8 cellular contexts compared by ENCODE assay signal in genomic region chr1:82225407-82226197, GRCh38.
DNase-seq lines count a peak whose midpoint lies in the region; ATAC-seq and TF ChIP-seq lines count a peak whose summit lies in the region.

No MANE protein-coding gene starts in this region.

- peak; percentile 47 for DNase-seq in CD14-positive monocyte (ENCODE audit: low spot score)
- DNase-seq in NCI-H345 treated with DMSO at 0.1 percent for 48 hours (lab: John Stamatoyannopoulos, UW; ENCODE audit: unreplicated experiment) = peak; percentile 29
- DNase-seq in fibroblast of villous mesenchyme (ENCODE audit: low read depth) = peak; percentile 4
- no peak for DNase-seq in middle frontal gyrus (ENCODE audit: extremely low spot score, low spot score)
- no peak for DNase-seq in activated CD4-positive, CD25-positive, alpha-beta regulatory T cell treated with anti-CD3 and anti-CD28 coated beads, Interleukin-2, amount 50 U/mL, for 72 hours
- DNase-seq in activated CD8-positive, alpha-beta memory T cell treated with anti-CD3 and anti-CD28 coated beads, Interleukin-2, amount 10 ng/mL, durations not matched to agents 7 days and 5 days = no peak
- DNase-seq in activated CD4-positive, alpha-beta T cell treated with anti-CD3 and anti-CD28 coated beads, Interleukin-2, amount 10 ng/mL, durations not matched to agents 7 days and 5 days = no peak

- peak overlapping the region; percentile 86 to 94 (median 91) for H3K27ac Mint-ChIP-seq in CD14-positive monocyte
- H3K27ac Mint-ChIP-seq in activated CD8-positive, alpha-beta memory T cell treated with anti-CD3 and anti-CD28 coated beads, Interleukin-2, amount 10 ng/mL, durations not matched to agents 7 days and 5 days = no peak overlapping the region
- H3K27ac Mint-ChIP-seq in activated CD4-positive, alpha-beta T cell treated with anti-CD3 and anti-CD28 coated beads, Interleukin-2, amount 10 ng/mL, durations not matched to agents 7 days and 5 days = no peak overlapping the region

- H3K4me3 ChIP-seq in fibroblast of villous mesenchyme (ENCODE audit: low read depth, low read length) = no peak overlapping the region

- H3K4me1 Mint-ChIP-seq in CD14-positive monocyte = peaks cover 41% of the 10 kb centered on the region
- H3K4me1 Mint-ChIP-seq in activated CD8-positive, alpha-beta memory T cell treated with anti-CD3 and anti-CD28 coated beads, Interleukin-2, amount 10 ng/mL, durations not matched to agents 7 days and 5 days = peaks cover 1% of the 10 kb centered on the region
- no peaks in the 10 kb centered on the region for H3K4me1 Mint-ChIP-seq in activated CD4-positive, alpha-beta T cell treated with anti-CD3 and anti-CD28 coated beads, Interleukin-2, amount 10 ng/mL, durations not matched to agents 7 days and 5 days

- H3K27me3 Mint-ChIP-seq in CD14-positive monocyte (ENCODE audit: low read depth in 3 of 3) = no peaks in the 10 kb centered on the region
- no peaks in the 10 kb centered on the region for H3K27me3 Mint-ChIP-seq in activated CD8-positive, alpha-beta memory T cell treated with anti-CD3 and anti-CD28 coated beads, Interleukin-2, amount 10 ng/mL, durations not matched to agents 7 days and 5 days
- no peaks in the 10 kb centered on the region for H3K27me3 Mint-ChIP-seq in activated CD4-positive, alpha-beta T cell treated with anti-CD3 and anti-CD28 coated beads, Interleukin-2, amount 10 ng/mL, durations not matched to agents 7 days and 5 days

- TF ChIP-seq CTCF in CD14-positive monocyte (IDR thresholded peaks at IDR 0.05) (no peak), fibroblast of villous mesenchyme (IDR thresholded peaks at IDR 0.05; ENCODE audit: insufficient read depth, low read depth, low read length) (no peak)

- intact Hi-C loops in CD14-positive monocyte (cut with micrococcal nuclease) = no loop called here

- H3K9me3 Mint-ChIP-seq in CD14-positive monocyte = peaks cover 0 to 3% (median 0%) of the 10 kb centered on the region in 7 donors
- H3K9me3 Mint-ChIP-seq in activated CD8-positive, alpha-beta memory T cell treated with anti-CD3 and anti-CD28 coated beads, Interleukin-2, amount 10 ng/mL, durations not matched to agents 7 days and 5 days (ENCODE audit: low read depth) = peaks cover 4% of the 10 kb centered on the region
- H3K9me3 Mint-ChIP-seq in activated CD4-positive, alpha-beta T cell treated with anti-CD3 and anti-CD28 coated beads, Interleukin-2, amount 10 ng/mL, durations not matched to agents 7 days and 5 days = no peaks in the 10 kb centered on the region

- peak overlapping the region in 1 of 2 donors; percentile 56 for H3K4me3 Mint-ChIP-seq in CD14-positive monocyte
- H3K4me3 Mint-ChIP-seq in activated CD8-positive, alpha-beta memory T cell treated with anti-CD3 and anti-CD28 coated beads, Interleukin-2, amount 10 ng/mL, durations not matched to agents 7 days and 5 days = no peak overlapping the region
- no peak overlapping the region for H3K4me3 Mint-ChIP-seq in activated CD4-positive, alpha-beta T cell treated with anti-CD3 and anti-CD28 coated beads, Interleukin-2, amount 10 ng/mL, durations not matched to agents 7 days and 5 days

- CTCF ChIA-PET in activated CD8-positive, alpha-beta memory T cell treated with anti-CD3 and anti-CD28 coated beads, Interleukin-2, amount 10 ng/mL, durations not matched to agents 7 days and 5 days (lab: Charles Lee) = no interaction called here
- CTCF ChIA-PET in activated CD4-positive, alpha-beta T cell treated with anti-CD3 and anti-CD28 coated beads, Interleukin-2, amount 10 ng/mL, durations not matched to agents 7 days and 5 days (lab: Charles Lee) = no interaction called here

- POLR2A ChIA-PET in activated CD4-positive, alpha-beta T cell treated with anti-CD3 and anti-CD28 coated beads, Interleukin-2, amount 10 ng/mL, durations not matched to agents 7 days and 5 days (lab: Charles Lee) = no interaction called here

- H3K36me3 Mint-ChIP-seq in CD14-positive monocyte = no peaks in the 10 kb centered on the region
- H3K36me3 Mint-ChIP-seq in activated CD8-positive, alpha-beta memory T cell treated with anti-CD3 and anti-CD28 coated beads, Interleukin-2, amount 10 ng/mL, durations not matched to agents 7 days and 5 days = no peaks in the 10 kb centered on the region
- no peaks in the 10 kb centered on the region for H3K36me3 Mint-ChIP-seq in activated CD4-positive, alpha-beta T cell treated with anti-CD3 and anti-CD28 coated beads, Interleukin-2, amount 10 ng/mL, durations not matched to agents 7 days and 5 days (ENCODE audit: low read depth)

- ATAC-seq in HG02588 (IDR thresholded peaks at IDR 0.05; ENCODE audit: unreplicated experiment) = peak; percentile 75
- ATAC-seq in activated CD8-positive, alpha-beta memory T cell treated with anti-CD3 and anti-CD28 coated beads, Interleukin-2, amount 10 ng/mL, durations not matched to agents 7 days and 5 days = no peak

Comparison
In these comparisons a context has a peak if more than half of its experiments do, and no peak if none do; other contexts are left out.
1. DNase-seq: peak in CD14-positive monocyte (single experiment), NCI-H345 treated with DMSO at 0.1 percent for 48 hours (single experiment) and fibroblast of villous mesenchyme (single experiment); none in middle frontal gyrus (single experiment), activated CD4-positive, CD25-positive, alpha-beta regulatory T cell treated with anti-CD3 and anti-CD28 coated beads, Interleukin-2, amount 50 U/mL, for 72 hours (single experiment), activated CD8-positive, alpha-beta memory T cell treated with anti-CD3 and anti-CD28 coated beads, Interleukin-2, amount 10 ng/mL, durations not matched to agents 7 days and 5 days (single experiment) and activated CD4-positive, alpha-beta T cell treated with anti-CD3 and anti-CD28 coated beads, Interleukin-2, amount 10 ng/mL, durations not matched to agents 7 days and 5 days (single experiment).
2. H3K27ac Mint-ChIP-seq: peak in CD14-positive monocyte (7 of 7); none in activated CD8-positive, alpha-beta memory T cell treated with anti-CD3 and anti-CD28 coated beads, Interleukin-2, amount 10 ng/mL, durations not matched to agents 7 days and 5 days (single experiment) and activated CD4-positive, alpha-beta T cell treated with anti-CD3 and anti-CD28 coated beads, Interleukin-2, amount 10 ng/mL, durations not matched to agents 7 days and 5 days (single experiment).